20 cellular contexts compared by ENCODE assay signal in the genomic region with DNA sequence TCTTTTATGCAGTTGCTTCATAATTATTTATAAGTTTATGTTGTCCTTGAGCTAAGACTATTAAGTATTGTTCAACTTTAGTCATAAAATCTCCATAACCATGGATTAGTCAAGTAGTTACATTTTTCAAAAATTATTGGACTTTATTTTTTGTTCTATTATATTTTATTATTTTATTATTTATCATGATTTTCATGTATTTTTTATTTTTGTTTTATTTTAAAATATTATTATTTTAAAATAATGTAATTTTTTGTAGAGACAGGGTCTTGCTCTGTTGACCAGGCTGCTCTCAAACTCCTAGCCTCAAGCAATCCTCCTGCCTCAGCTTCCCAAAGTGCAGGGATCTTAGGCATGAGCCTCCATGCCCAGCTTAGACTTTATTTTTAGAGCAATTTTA.
A peak's percentile ranks its signal among the peaks of the same experiment; 100 is the strongest.
DNase-seq lines count a peak whose midpoint lies in the region; ATAC-seq, FAIRE-seq and TF ChIP-seq lines count a peak whose summit lies in the region.
"Had no signal": no experiment of that assay in that cellular context is flagged by ENCODE, and none has a peak within 500 bp of the region (broad histone marks: within the 10 kb centered on the region; RNA-seq: fewer than 3 reads in every experiment).

No MANE protein-coding gene starts in this region.

- no peaks in the 10 kb centered on the region for H3K9me3 ChIP-seq in pancreas
- H3K9me3 ChIP-seq: HAP-1 had no signal

- no peak for TF ChIP-seq CTCF in WTC11 (IDR thresholded peaks at IDR 0.05)
- no peak for TF ChIP-seq CTCF in pancreas (IDR thresholded peaks at IDR 0.05)

- no peaks in the 10 kb centered on the region; the same call in 1 of the 2 replicates for H3K27me3 Mint-ChIP-seq in WTC11 (ENCODE audit: low read depth)
- H3K27me3 Mint-ChIP-seq in stimulated activated naive CD8-positive, alpha-beta T cell treated with anti-CD3 and anti-CD28 coated beads, Interleukin-15, amount 100 ng/mL, for 72 hours: peaks cover 14% of the 10 kb centered on the region

- H3K4me3 ChIP-seq in pancreas: no peak overlapping the region
- H3K4me3 ChIP-seq: HAP-1 had no signal

- no peaks in the 10 kb centered on the region for H3K9me3 Mint-ChIP-seq in WTC11
- H3K9me3 Mint-ChIP-seq in stimulated activated naive CD8-positive, alpha-beta T cell treated with anti-CD3 and anti-CD28 coated beads, Interleukin-15, amount 100 ng/mL, for 72 hours: no peaks in the 10 kb centered on the region
- H3K9me3 Mint-ChIP-seq: HFFc6 had no signal

- peaks cover 0 to 4% (median 0%) of the 10 kb centered on the region in 3 donors for H3K4me1 ChIP-seq in pancreas
- H3K4me1 ChIP-seq: HAP-1 had no signal

- POLR2A ChIA-PET in WTC11 (lab: Charles Lee): no interaction called here

- intact Hi-C loops in pancreas (cut with DNase I): no loop called here

- FAIRE-seq in G401.6 (lab: Jason Lieb, UNC) (peak; percentile 54), frontal cortex (lab: Jason Lieb, UNC) (peak; percentile 91), pancreas (lab: Jason Lieb, UNC) (peak; percentile 86)
- FAIRE-seq: GM12892, H54 had no signal

- H3K36me3 Mint-ChIP-seq in WTC11: no peaks in the 10 kb centered on the region
- H3K36me3 Mint-ChIP-seq: CD4-positive, alpha-beta memory T cell had no signal

- no peaks in the 10 kb centered on the region for H3K27me3 ChIP-seq in pancreas

- no peak overlapping the region for H3K4me3 Mint-ChIP-seq in WTC11
- no peak overlapping the region for H3K4me3 Mint-ChIP-seq in stimulated activated naive CD8-positive, alpha-beta T cell treated with anti-CD3 and anti-CD28 coated beads, Interleukin-15, amount 100 ng/mL, for 72 hours
- H3K4me3 Mint-ChIP-seq: CD4-positive, alpha-beta memory T cell; HFFc6 had no signal

- no peak for ATAC-seq in WTC11
- no peak for ATAC-seq in pancreas
- ATAC-seq in GM21576 (IDR thresholded peaks at IDR 0.05; ENCODE audit: unreplicated experiment): no peak
- ATAC-seq in stimulated activated naive CD8-positive, alpha-beta T cell treated with anti-CD3 and anti-CD28 coated beads, Interleukin-15, amount 100 ng/mL, for 72 hours: no peak

- no peaks in the 10 kb centered on the region for H3K4me1 Mint-ChIP-seq in WTC11
- no peaks in the 10 kb centered on the region for H3K4me1 Mint-ChIP-seq in stimulated activated naive CD8-positive, alpha-beta T cell treated with anti-CD3 and anti-CD28 coated beads, Interleukin-15, amount 100 ng/mL, for 72 hours
- H3K4me1 Mint-ChIP-seq: CD4-positive, alpha-beta memory T cell had no signal

- no peak overlapping the region for H3K27ac Mint-ChIP-seq in WTC11
- H3K27ac Mint-ChIP-seq in stimulated activated naive CD8-positive, alpha-beta T cell treated with anti-CD3 and anti-CD28 coated beads, Interleukin-15, amount 100 ng/mL, for 72 hours: no peak overlapping the region
- H3K27ac Mint-ChIP-seq: CD4-positive, alpha-beta memory T cell; HFFc6 had no signal

- no peak overlapping the region for H3K27ac ChIP-seq in pancreas

- no peak for DNase-seq in WTC11 (ENCODE audit: low spot score)
- no peak for DNase-seq in frontal cortex (ENCODE audit: low spot score in 2 of 2)
- no peak for DNase-seq in pancreas
- no peak for DNase-seq in activated CD4-positive, alpha-beta T cell treated with anti-CD3 and anti-CD28 coated beads for 48 hours
- DNase-seq in stimulated activated naive CD8-positive, alpha-beta T cell treated with anti-CD3 and anti-CD28 coated beads, Interleukin-15, amount 100 ng/mL, for 72 hours: no peak
- no peak for DNase-seq in kidney glomerular epithelial cell (lab: John Stamatoyannopoulos, UW)
- DNase-seq: 8988T; C1 segment of cervical spinal cord; Calu3; CD4-positive, alpha-beta memory T cell; COR-L47; DMS53; DMS79 treated with DMSO at 0.1 percent for 48 hours; GOT3; HFFc6 had no signal

- CTCF ChIA-PET in WTC11 (lab: Charles Lee): no interaction called here

- H3K36me3 ChIP-seq in pancreas: no peaks in the 10 kb centered on the region
- H3K36me3 ChIP-seq: HAP-1 had no signal

TF ChIP-seq in WTC11, 78 proteins besides CTCF, POLR2A, EP300 and RAD21:
- TF ChIP-seq HMGA2 (CRISPR knock-in tag; IDR thresholded peaks at IDR 0.05): peak; percentile 100
- TF ChIP-seq RELA (CRISPR knock-in tag; IDR thresholded peaks at IDR 0.05; ENCODE audit: borderline replicate concordance): no peak
